21 cellular contexts compared by ENCODE assay signal in genomic region chr2:152449578-152449977, GRCh38.
"Had no signal": no experiment of that assay in that cellular context is flagged by ENCODE, and none has a peak within 500 bp of the region (broad histone marks: within the 10 kb centered on the region; RNA-seq: fewer than 3 reads in every experiment).

No MANE protein-coding gene starts in this region.

- H3K4me3 Mint-ChIP-seq: activated B cell treated with CpG ODN at 0.5 μM for 24 hours; activated CD8-positive, alpha-beta T cell treated with anti-CD3 and anti-CD28 coated beads for 36 hours; activated naive CD4-positive, alpha-beta T cell treated with anti-CD3 and anti-CD28 coated beads, Interleukin-2, amount 50 U/mL, for 24 hours; activated T-cell treated with anti-CD3 and anti-CD28 coated beads, Interleukin-2, amount 50 U/mL, for 4 hours; immature natural killer cell; mesothelial cell of epicardium; stimulated activated memory B cell treated with anti-CD40 and anti-IgM and Interleukin-4, amounts not matched to agents 10 μg/mL and 1 μg/mL and 100 μg/mL, for 72 hours; T-helper 1 cell treated with Interleukin-12 subunit alpha and Interleukin-12 subunit beta and Interleukin-4 antibody, amounts not matched to agents 30 μg/mL and 1 μg/mL, for 36 hours; type B pancreatic cell had no signal

- H3K27ac ChIP-seq: foreskin keratinocyte, neutrophil, parathyroid adenoma had no signal

- H3K4me3 ChIP-seq: adrenal gland, lung had no signal

- H3K27me3 ChIP-seq: adrenal gland, foreskin keratinocyte, neutrophil had no signal

- H3K9me3 ChIP-seq: adrenal gland, neutrophil had no signal

- H3K27me3 Mint-ChIP-seq: activated B cell treated with CpG ODN at 0.5 μM for 24 hours; stimulated activated memory B cell treated with anti-CD40 and anti-IgM and Interleukin-4, amounts not matched to agents 10 μg/mL and 1 μg/mL and 100 μg/mL, for 72 hours; type B pancreatic cell had no signal

- H3K4me1 Mint-ChIP-seq: activated naive CD4-positive, alpha-beta T cell treated with anti-CD3 and anti-CD28 coated beads, Interleukin-2, amount 50 U/mL, for 24 hours; immature natural killer cell had no signal

- H3K36me3 ChIP-seq: adrenal gland, neutrophil had no signal

- H3K27ac Mint-ChIP-seq: activated B cell treated with CpG ODN at 0.5 μM for 24 hours; activated CD8-positive, alpha-beta T cell treated with anti-CD3 and anti-CD28 coated beads for 36 hours; activated naive CD4-positive, alpha-beta T cell treated with anti-CD3 and anti-CD28 coated beads, Interleukin-2, amount 50 U/mL, for 24 hours; immature natural killer cell; stimulated activated memory B cell treated with anti-CD40 and anti-IgM and Interleukin-4, amounts not matched to agents 10 μg/mL and 1 μg/mL and 100 μg/mL, for 72 hours; T-helper 1 cell treated with Interleukin-12 subunit alpha and Interleukin-12 subunit beta and Interleukin-4 antibody, amounts not matched to agents 30 μg/mL and 1 μg/mL, for 36 hours; type B pancreatic cell had no signal

- DNase-seq: activated B cell treated with CpG ODN at 0.5 μM for 24 hours; activated CD4-positive, alpha-beta T cell treated with anti-CD3 and anti-CD28 coated beads for 48 hours; activated CD8-positive, alpha-beta T cell treated with anti-CD3 and anti-CD28 coated beads for 36 hours; activated effector memory CD4-positive, alpha-beta T cell treated with Interleukin-2 at 50 U/mL for 16 hours; activated T-cell treated with anti-CD3 and anti-CD28 coated beads, Interleukin-2, amount 50 U/mL, for 4 hours; adrenal gland; cortex of kidney; effector memory CD4-positive, alpha-beta T cell; foreskin keratinocyte; immature natural killer cell; left cardiac atrium; retina; stimulated activated CD4-positive, alpha-beta T cell treated with anti-CD3 and anti-CD28 coated beads, Interleukin-2, amount 100 ng/mL, for 48 hours had no signal

- ATAC-seq: activated CD8-positive, alpha-beta T cell treated with anti-CD3 and anti-CD28 coated beads for 36 hours; activated T-cell treated with anti-CD3 and anti-CD28 coated beads, Interleukin-2, amount 50 U/mL, for 4 hours; foreskin keratinocyte; left cardiac atrium; stimulated activated memory B cell treated with anti-CD40 and anti-IgM and Interleukin-4, amounts not matched to agents 10 μg/mL and 1 μg/mL and 100 μg/mL, for 72 hours had no signal

- H3K9me3 Mint-ChIP-seq: activated B cell treated with CpG ODN at 0.5 μM for 24 hours; activated CD8-positive, alpha-beta T cell treated with anti-CD3 and anti-CD28 coated beads for 36 hours; activated naive CD4-positive, alpha-beta T cell treated with anti-CD3 and anti-CD28 coated beads, Interleukin-2, amount 50 U/mL, for 24 hours; activated T-cell treated with anti-CD3 and anti-CD28 coated beads, Interleukin-2, amount 50 U/mL, for 4 hours; mesothelial cell of epicardium; stimulated activated memory B cell treated with anti-CD40 and anti-IgM and Interleukin-4, amounts not matched to agents 10 μg/mL and 1 μg/mL and 100 μg/mL, for 72 hours; T-helper 1 cell treated with Interleukin-12 subunit alpha and Interleukin-12 subunit beta and Interleukin-4 antibody, amounts not matched to agents 30 μg/mL and 1 μg/mL, for 36 hours had no signal

- H2AFZ ChIP-seq: parathyroid adenoma had no signal

- H3K36me3 Mint-ChIP-seq: activated naive CD4-positive, alpha-beta T cell treated with anti-CD3 and anti-CD28 coated beads, Interleukin-2, amount 50 U/mL, for 24 hours; immature natural killer cell; mesothelial cell of epicardium; stimulated activated memory B cell treated with anti-CD40 and anti-IgM and Interleukin-4, amounts not matched to agents 10 μg/mL and 1 μg/mL and 100 μg/mL, for 72 hours had no signal
